Comparison of ENCODE assay signal across 21 cellular contexts in the genomic region with DNA sequence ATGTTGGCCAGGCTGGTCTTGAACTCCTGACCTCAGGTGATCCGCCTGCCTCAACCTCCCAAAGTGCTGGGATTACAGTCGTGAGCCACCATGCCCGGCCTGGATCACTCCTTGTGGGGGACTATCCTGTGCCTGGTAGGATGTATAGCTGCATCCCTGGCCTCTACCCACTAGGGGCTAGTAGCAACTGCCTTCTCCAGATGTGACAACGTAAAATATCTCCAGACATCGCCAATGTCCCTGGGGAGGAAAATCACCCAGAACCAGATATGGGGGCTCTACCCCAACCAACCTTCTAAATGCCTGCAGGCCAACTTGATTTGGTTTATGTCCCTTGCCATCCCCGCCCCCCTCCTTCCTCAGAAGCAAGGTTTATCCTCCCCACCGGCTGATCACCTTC. TPM values are rescaled to one million over a fixed set of nuclear protein-coding genes. Genes with fewer than 3 reads are reported as not detected.
"Had no signal": no experiment of that assay in that cellular context is flagged by ENCODE, and none has a peak within 500 bp of the region (broad histone marks: within the 10 kb centered on the region; RNA-seq: fewer than 3 reads in every experiment).

No MANE protein-coding gene starts in this region.

- H3K4me3 ChIP-seq: left lung, testis, upper lobe of right lung had no signal

- H3K4me1 ChIP-seq: parathyroid adenoma, upper lobe of right lung had no signal

- H2AFZ ChIP-seq: parathyroid adenoma had no signal

- H3K9me3 ChIP-seq: testis, upper lobe of right lung had no signal

- H3K4me1 Mint-ChIP-seq: activated CD8-positive, alpha-beta memory T cell treated with anti-CD3 and anti-CD28 coated beads, Interleukin-2, amount 10 ng/mL, durations not matched to agents 7 days and 5 days had no signal

- H3K79me2 ChIP-seq: parathyroid adenoma had no signal

- H3K9ac ChIP-seq: parathyroid adenoma had no signal

- H3K27ac Mint-ChIP-seq: activated CD8-positive, alpha-beta memory T cell treated with anti-CD3 and anti-CD28 coated beads, Interleukin-2, amount 10 ng/mL, durations not matched to agents 7 days and 5 days; activated naive CD4-positive, alpha-beta T cell treated with anti-CD3 and anti-CD28 coated beads, Interleukin-2, amount 50 U/mL, for 72 hours; activated T-cell treated with anti-CD3 and anti-CD28 coated beads, Interleukin-2, amount 50 U/mL, for 24 hours; effector memory CD8-positive, alpha-beta T cell; memory B cell had no signal

- H3K27me3 ChIP-seq: testis had no signal

- DNase-seq: activated CD4-positive, alpha-beta T cell treated with anti-CD3 and anti-CD28 coated beads for 1 hour; activated CD4-positive, alpha-beta T cell treated with anti-CD3 and anti-CD28 coated beads, Interleukin-2, amount 50 U/mL, for 48 hours; activated CD8-positive, alpha-beta memory T cell treated with anti-CD3 and anti-CD28 coated beads, Interleukin-2, amount 10 ng/mL, durations not matched to agents 7 days and 5 days; activated effector memory CD4-positive, alpha-beta T cell treated with anti-CD3 and anti-CD28 coated beads, Interleukin-2, amount 50 U/mL, for 16 hours; activated T-cell treated with anti-CD3 and anti-CD28 coated beads, Interleukin-2, amount 50 U/mL, for 24 hours; amniotic stem cell; effector memory CD8-positive, alpha-beta T cell; left lung; retina; stimulated activated CD4-positive, alpha-beta T cell treated with anti-CD3 and anti-CD28 coated beads, Interleukin-4, amount 100 ng/mL, for 4 hours; stimulated activated naive CD8-positive, alpha-beta T cell treated with anti-CD3 and anti-CD28 coated beads, Interleukin-15, amount 100 ng/mL, for 72 hours; upper lobe of right lung had no signal

- H3K9me3 Mint-ChIP-seq: activated naive CD4-positive, alpha-beta T cell treated with anti-CD3 and anti-CD28 coated beads, Interleukin-2, amount 50 U/mL, for 72 hours; activated T-cell treated with anti-CD3 and anti-CD28 coated beads, Interleukin-2, amount 50 U/mL, for 24 hours; effector memory CD8-positive, alpha-beta T cell had no signal

- H3K36me3 ChIP-seq: brain microvascular endothelial cell, left lung, upper lobe of right lung had no signal

- H3K4me3 Mint-ChIP-seq: activated CD8-positive, alpha-beta memory T cell treated with anti-CD3 and anti-CD28 coated beads, Interleukin-2, amount 10 ng/mL, durations not matched to agents 7 days and 5 days; activated T-cell treated with anti-CD3 and anti-CD28 coated beads, Interleukin-2, amount 50 U/mL, for 24 hours had no signal

- H3K27ac ChIP-seq: brain microvascular endothelial cell, left lung, parathyroid adenoma, testis, upper lobe of right lung had no signal

- H3K36me3 Mint-ChIP-seq: activated CD8-positive, alpha-beta memory T cell treated with anti-CD3 and anti-CD28 coated beads, Interleukin-2, amount 10 ng/mL, durations not matched to agents 7 days and 5 days had no signal

RNA-seq across cellular contexts. Expression of a gene that starts 12.7 kb away (rescaled TPM):
- total RNA-seq: activated CD8-positive, alpha-beta memory T cell treated with anti-CD3 and anti-CD28 coated beads, Interleukin-2, amount 10 ng/mL, durations not matched to agents 7 days and 5 days; activated naive CD4-positive, alpha-beta T cell treated with anti-CD3 and anti-CD28 coated beads, Interleukin-2, amount 50 U/mL, for 72 hours; T-helper 2 cell treated with Interferon-gamma antibody and Interleukin-4, amounts not matched to agents 100 ng/mL and 5 ng/mL, for 36 hours had no signal
- polyA plus RNA-seq: keratinocyte, neural cell had no signal

RNA-seq across cellular contexts. Expression of a gene that starts 48.7 kb away (rescaled TPM):
- total RNA-seq: activated naive CD4-positive, alpha-beta T cell treated with anti-CD3 and anti-CD28 coated beads, Interleukin-2, amount 50 U/mL, for 72 hours; left lung; skeletal muscle tissue; T-helper 2 cell treated with Interferon-gamma antibody and Interleukin-4, amounts not matched to agents 100 ng/mL and 5 ng/mL, for 36 hours; upper lobe of right lung had no signal
- polyA plus RNA-seq: keratinocyte had no signal
